Comparison of ENCODE assay signal across 9 cellular contexts in genomic region chr11:61023086-61024035, GRCh38. TPM values are rescaled to one million over a fixed set of nuclear protein-coding genes. Genes with fewer than 3 reads are reported as not detected.
A peak's percentile ranks its signal among the peaks of the same experiment; 100 is the strongest.
DNase-seq lines count a peak whose midpoint lies in the region; ATAC-seq and TF ChIP-seq lines count a peak whose summit lies in the region.
"Had no signal": no experiment of that assay in that cellular context is flagged by ENCODE, and none has a peak within 500 bp of the region (broad histone marks: within the 10 kb centered on the region; RNA-seq: fewer than 3 reads in every experiment).

No MANE protein-coding gene starts in this region.

- TF ChIP-seq CTCF in tibial nerve (IDR thresholded peaks at IDR 0.05) = no peak
- no peak for TF ChIP-seq CTCF in osteoblast (IDR thresholded peaks at IDR 0.05; ENCODE audit: extremely low read depth, low read depth, low read length)

- H3K79me2 ChIP-seq in osteoblast (ENCODE audit: insufficient read depth, low read length) = no peaks in the 10 kb centered on the region

- peaks cover 0 to 9% (median 2%) of the 10 kb centered on the region in 4 donors for H3K4me1 ChIP-seq in tibial nerve
- no peaks in the 10 kb centered on the region for H3K4me1 ChIP-seq in osteoblast (ENCODE audit: insufficient read depth, low read length)
- H3K4me1 ChIP-seq: uterus had no signal

- H3K9me3 Mint-ChIP-seq in activated naive CD4-positive, alpha-beta T cell treated with anti-CD3 and anti-CD28 coated beads, Interleukin-2, amount 50 U/mL, for 24 hours = no peaks in the 10 kb centered on the region

- H3K4me1 Mint-ChIP-seq in activated naive CD4-positive, alpha-beta T cell treated with anti-CD3 and anti-CD28 coated beads, Interleukin-2, amount 50 U/mL, for 24 hours = peaks cover 70% of the 10 kb centered on the region

- H2AFZ ChIP-seq in osteoblast (ENCODE audit: low read length) = no peak overlapping the region

- no peak for TF ChIP-seq POLR2A in tibial nerve (IDR thresholded peaks at IDR 0.05)

- 66 to 68% methylated on average over 19 of the region's 20 CpGs for WGBS in tibial nerve, 2 donors

- H3K27ac Mint-ChIP-seq in activated naive CD4-positive, alpha-beta T cell treated with anti-CD3 and anti-CD28 coated beads, Interleukin-2, amount 50 U/mL, for 24 hours = peak overlapping the region; percentile 94

- H3K36me3 Mint-ChIP-seq in activated naive CD4-positive, alpha-beta T cell treated with anti-CD3 and anti-CD28 coated beads, Interleukin-2, amount 50 U/mL, for 24 hours = peaks cover 37% of the 10 kb centered on the region

- H3K4me3 ChIP-seq in tibial nerve (no peak overlapping the region), osteoblast (ENCODE audit: insufficient read depth, low read length) (no peak overlapping the region)
- H3K4me3 ChIP-seq: uterus had no signal

- no peak overlapping the region for H3K4me2 ChIP-seq in osteoblast (ENCODE audit: insufficient read depth, low read length)

- H3K9me3 ChIP-seq in tibial nerve (peaks cover 0 to 4% (median 0%) of the 10 kb centered on the region in 4 donors), osteoblast (ENCODE audit: low read depth, low read length) (no peaks in the 10 kb centered on the region)
- H3K9me3 ChIP-seq: uterus had no signal

- no peaks in the 10 kb centered on the region for H3K36me3 ChIP-seq in tibial nerve
- no peaks in the 10 kb centered on the region for H3K36me3 ChIP-seq in osteoblast (ENCODE audit: insufficient read depth, low read length)
- H3K36me3 ChIP-seq: uterus had no signal

- no peaks in the 10 kb centered on the region for H3K27me3 Mint-ChIP-seq in activated naive CD4-positive, alpha-beta T cell treated with anti-CD3 and anti-CD28 coated beads, Interleukin-2, amount 50 U/mL, for 24 hours

- TF ChIP-seq EP300 in tibial nerve (IDR thresholded peaks at IDR 0.05) = no peak

- H4K20me1 ChIP-seq in osteoblast (ENCODE audit: insufficient read depth, low read length) = no peaks in the 10 kb centered on the region

- ATAC-seq in GM19463 (IDR thresholded peaks at IDR 0.05; ENCODE audit: unreplicated experiment) = no peak
- no peak for ATAC-seq in GM21576 (IDR thresholded peaks at IDR 0.05; ENCODE audit: unreplicated experiment)

- peaks cover 0 to 34% of the 10 kb centered on the region in 2 donors for H3K27me3 ChIP-seq in tibial nerve
- peaks cover 33% of the 10 kb centered on the region for H3K27me3 ChIP-seq in osteoblast (ENCODE audit: insufficient read depth, low read length)
- H3K27me3 ChIP-seq: uterus had no signal

- peak; percentile 41 for DNase-seq in NCI-H1092 (lab: John Stamatoyannopoulos, UW)
- peak; percentile 58 to 59 for DNase-seq in activated CD4-positive, alpha-beta T cell treated with anti-CD3 and anti-CD28 coated beads for 24 hours (ENCODE audit: low read depth in 2 of 2)
- DNase-seq in stimulated activated CD4-positive, alpha-beta T cell treated with anti-CD3 and anti-CD28 coated beads, Interleukin-4, amount 100 ng/mL, for 4 hours = peak; percentile 60 to 78
- no peak for DNase-seq in tibial nerve (ENCODE audit: low spot score in 2 of 2)
- no peak for DNase-seq in osteoblast (ENCODE audit: insufficient read length, low spot score, missing footprints)
- DNase-seq: uterus had no signal

- H3K4me3 Mint-ChIP-seq in activated naive CD4-positive, alpha-beta T cell treated with anti-CD3 and anti-CD28 coated beads, Interleukin-2, amount 50 U/mL, for 24 hours = peak overlapping the region; percentile 66

- H3K27ac ChIP-seq in tibial nerve (no peak overlapping the region), osteoblast (ENCODE audit: low read depth, low read length) (no peak overlapping the region)
- H3K27ac ChIP-seq: uterus had no signal

RNA-seq across cellular contexts. Expression of gene CD6, which starts 51.9 kb away (rescaled TPM):
- total RNA-seq in tibial nerve (1 to 10 TPM in 2 of 4 donors, under 1 TPM in 1, not detected in 1; 0.59 to 3.6 (median 2.7) TPM), osteoblast (not detected in 2 replicates)

Comparison
In these comparisons a context has a peak if more than half of its experiments do, and no peak if none do; other contexts are left out.
1. DNase-seq: peak in NCI-H1092 (single experiment), activated CD4-positive, alpha-beta T cell treated with anti-CD3 and anti-CD28 coated beads for 24 hours (2 of 2) and stimulated activated CD4-positive, alpha-beta T cell treated with anti-CD3 and anti-CD28 coated beads, Interleukin-4, amount 100 ng/mL, for 4 hours (2 of 2); none in tibial nerve (0 of 2) and osteoblast (single experiment).